13 cellular contexts compared by ENCODE assay signal in genomic region chr22:44369241-44369652, GRCh38. TPM values are rescaled to one million over a fixed set of nuclear protein-coding genes. Genes with fewer than 3 reads are reported as not detected.
DNase-seq lines count a peak whose midpoint lies in the region; ATAC-seq, FAIRE-seq and TF ChIP-seq lines count a peak whose summit lies in the region.
"Had no signal": no experiment of that assay in that cellular context is flagged by ENCODE, and none has a peak within 500 bp of the region (broad histone marks: within the 10 kb centered on the region; RNA-seq: fewer than 3 reads in every experiment).

No MANE protein-coding gene starts in this region.

- H3K4me1 ChIP-seq in mesendoderm (ENCODE audit: control insufficient read depth, low read depth, low read length), result no peaks in the 10 kb centered on the region

- no peak overlapping the region for H3K9ac ChIP-seq in mesendoderm (ENCODE audit: low read length)

- H2AK5ac ChIP-seq in mesendoderm (ENCODE audit: low read length), result no peak overlapping the region

- H3K36me3 Mint-ChIP-seq in HFFc6 (ENCODE audit: low read depth), result peaks cover under 1% of the 10 kb centered on the region; the same call in 1 of the 2 replicates

- no peaks in the 10 kb centered on the region for H3K79me1 ChIP-seq in mesendoderm (ENCODE audit: low read length)

- no peak overlapping the region for H3K18ac ChIP-seq in mesendoderm (ENCODE audit: low read length)

- H3K4ac ChIP-seq in mesendoderm (ENCODE audit: low read depth, low read length), result no peak overlapping the region

- TF ChIP-seq CTCF in HFFc6 (IDR thresholded peaks at IDR 0.05), result peak; percentile 42; the same call in 1 of the 2 replicates
- TF ChIP-seq CTCF in bronchial epithelial cell (IDR thresholded peaks at IDR 0.05; ENCODE audit: insufficient read depth, low read length, severe bottlenecking), result peak; percentile 18

- H3K56ac ChIP-seq in mesendoderm (ENCODE audit: low read length), result no peak overlapping the region

- ATAC-seq in HG02588 (IDR thresholded peaks at IDR 0.05; ENCODE audit: unreplicated experiment) (no peak), HG03280 (IDR thresholded peaks at IDR 0.05; ENCODE audit: unreplicated experiment) (no peak)

- H2BK120ac ChIP-seq in mesendoderm (ENCODE audit: low read depth, low read length), result no peak overlapping the region

- H3K9me3 Mint-ChIP-seq in HFFc6, result peaks cover 4% of the 10 kb centered on the region

- no peak overlapping the region for H2BK15ac ChIP-seq in mesendoderm (replicated peaks; ENCODE audit: low read depth)

- H3K27me3 ChIP-seq in bronchial epithelial cell (ENCODE audit: control insufficient read depth, insufficient read depth, low read length) (no peaks in the 10 kb centered on the region), mesendoderm (ENCODE audit: insufficient read depth, low read length, poor library complexity) (no peaks in the 10 kb centered on the region)

- no peak for FAIRE-seq in bronchial epithelial cell (lab: Jason Lieb, UNC)

- H3K4me2 ChIP-seq in mesendoderm (ENCODE audit: low read length), result no peak overlapping the region

- H3K36me3 ChIP-seq in bronchial epithelial cell (ENCODE audit: control insufficient read depth, insufficient read depth, low read length), result no peaks in the 10 kb centered on the region
- H3K36me3 ChIP-seq in mesendoderm (ENCODE audit: control insufficient read depth, insufficient read depth, low read length), result no peaks in the 10 kb centered on the region
- H3K36me3 ChIP-seq: suprapubic skin had no signal

- H3K27ac ChIP-seq in mesendoderm (ENCODE audit: low read depth, low read length), result no peak overlapping the region
- H3K27ac ChIP-seq: C4-2B, suprapubic skin had no signal

- H3K79me2 ChIP-seq in mesendoderm (ENCODE audit: control insufficient read depth, insufficient read depth, low read length), result no peaks in the 10 kb centered on the region

- H3K4me3 Mint-ChIP-seq in HFFc6, result no peak overlapping the region
- H3K4me3 Mint-ChIP-seq: naive B cell; T-helper 1 cell treated with Interleukin-12 subunit alpha and Interleukin-12 subunit beta and Interleukin-4 antibody, amounts not matched to agents 30 μg/mL and 1 μg/mL, for 36 hours had no signal

- peaks cover 25% of the 10 kb centered on the region; the same call in 1 of the 2 replicates for H3K27me3 Mint-ChIP-seq in HFFc6 (ENCODE audit: insufficient read depth)

- no peak overlapping the region for H4K8ac ChIP-seq in mesendoderm (ENCODE audit: low read depth, low read length)

- H3K4me3 ChIP-seq in bronchial epithelial cell (ENCODE audit: low read depth, low read length) (no peak overlapping the region), mesendoderm (ENCODE audit: low read length) (no peak overlapping the region)
- H3K4me3 ChIP-seq: suprapubic skin had no signal

- no peak overlapping the region for H4K5ac ChIP-seq in mesendoderm (ENCODE audit: low read length)

- H2BK5ac ChIP-seq in mesendoderm (ENCODE audit: low read length), result no peak overlapping the region

- no CpG with 5 or more reads among the region's 16 CpGs for WGBS in mesendoderm (ENCODE audit: extremely low coverage, insufficient coverage, low lambda C conversion rate)

- no peaks in the 10 kb centered on the region; the same call in 1 of the 2 replicates for H3K4me1 Mint-ChIP-seq in HFFc6 (ENCODE audit: low read depth)
- H3K4me1 Mint-ChIP-seq: naive B cell had no signal

- DNase-seq in D341Med (ENCODE audit: low spot score) (peak; percentile 57), HFFc6 (no peak), bronchial epithelial cell (ENCODE audit: low read depth) (no peak), mesendoderm (peak; percentile 65), NCI-H2171 treated with DMSO at 0.1 percent for 48 hours (lab: John Stamatoyannopoulos, UW) (no peak), midbrain (lab: John Stamatoyannopoulos, UW) (no peak)
- DNase-seq: activated naive CD4-positive, alpha-beta T cell; naive B cell had no signal

- no peak overlapping the region for H3K27ac Mint-ChIP-seq in HFFc6
- H3K27ac Mint-ChIP-seq: naive B cell; T-helper 1 cell treated with Interleukin-12 subunit alpha and Interleukin-12 subunit beta and Interleukin-4 antibody, amounts not matched to agents 30 μg/mL and 1 μg/mL, for 36 hours had no signal

- no peak overlapping the region for H3K23ac ChIP-seq in mesendoderm (ENCODE audit: low read length)

RNA-seq across cellular contexts. Expression of gene SHISAL1, which starts 56.5 kb away (rescaled TPM):
- not detected for total RNA-seq in HFFc6 (2021; fragmentation: NEBNext Ultra II Directional; extraction: Animal tissue kit (Norgen Biotek cat#: 25700))
- under 0.01 and 0.26 TPM in 2 replicates for total RNA-seq in bronchial epithelial cell
- polyA plus RNA-seq in mesendoderm (2013, experiment 1 of 2), result 4.6 TPM
- polyA plus RNA-seq in mesendoderm (2013, experiment 2 of 2), result 4.5 TPM

Comparison
In these comparisons a context has a peak if more than half of its experiments do, and no peak if none do; other contexts are left out.
1. DNase-seq: peak in D341Med (single experiment) and mesendoderm (single experiment); none in HFFc6 (single experiment), bronchial epithelial cell (single experiment), NCI-H2171 treated with DMSO at 0.1 percent for 48 hours (single experiment) and midbrain (single experiment).